ENCODE assay signal across 6 cellular contexts in genomic region chr19:5621945-5622464, GRCh38. TPM values are rescaled to one million over a fixed set of nuclear protein-coding genes. Genes with fewer than 3 reads are reported as not detected.
DNase-seq lines count a peak whose midpoint lies in the region; ATAC-seq and TF ChIP-seq lines count a peak whose summit lies in the region.

No MANE protein-coding gene starts in this region.

- 0% methylated on average over 7 to 26 of the region's 35 CpGs for WGBS in thyroid gland, 2 donors

- no peak for TF ChIP-seq CTCF in thyroid gland (IDR thresholded peaks at IDR 0.05)

- peak overlapping the region; percentile 90 for H3K4me3 ChIP-seq in iPS-18c (ENCODE audit: insufficient read depth, low read depth, low read length)
- peak overlapping the region; percentile 61 to 99 (median 98) for H3K4me3 ChIP-seq in thyroid gland (replicated peaks in 1 of 3)

- H3K27ac ChIP-seq in thyroid gland = peak overlapping the region; percentile 76 to 95 (median 94)

- DNase-seq in activated CD8-positive, alpha-beta memory T cell treated with anti-CD3 and anti-CD28 coated beads for 24 hours = peak; percentile 69
- peak in 1 of 2 donors; percentile 7 for DNase-seq in thyroid gland

- ATAC-seq in GM18861 (IDR thresholded peaks at IDR 0.05; ENCODE audit: unreplicated experiment) = peak; percentile 3
- ATAC-seq in GM21423 (IDR thresholded peaks at IDR 0.05; ENCODE audit: unreplicated experiment) = no peak
- no peak for ATAC-seq in HG03175 (IDR thresholded peaks at IDR 0.05; ENCODE audit: unreplicated experiment)

- TF ChIP-seq POLR2A in thyroid gland (IDR thresholded peaks at IDR 0.05) = no peak

- H3K9me3 ChIP-seq in iPS-18c (ENCODE audit: control insufficient read depth, insufficient read depth, low read length) (peaks cover 4% of the 10 kb centered on the region), thyroid gland (no peaks in the 10 kb centered on the region)

- no peaks in the 10 kb centered on the region for H3K27me3 ChIP-seq in thyroid gland

- H3K4me1 ChIP-seq in thyroid gland = peaks cover 35 to 48% of the 10 kb centered on the region in 2 donors

- peaks cover 21 to 25% of the 10 kb centered on the region in 2 donors for H3K36me3 ChIP-seq in thyroid gland

- intact Hi-C loops in thyroid gland (cut with DNase I) = loop anchor here (10.0 kb wide), 1 partner anchor 73 kb away; the partner anchor contains the start of gene RPL36

RNA-seq across cellular contexts. Expression of gene SAFB2, which starts 0.6 kb away (rescaled TPM):
- total RNA-seq in thyroid gland = 10 to 100 TPM; 52.2 to 74.5 (median 65.3) TPM

RNA-seq across cellular contexts. Expression of gene SAFB, which starts 0.9 kb away (rescaled TPM):
- total RNA-seq in thyroid gland = 100 to 1,000 TPM in 2 of 4 donors, 10 to 100 TPM in 2; 70.1 to 129 (median 86.7) TPM

RNA-seq across cellular contexts. Expression of gene TINCR, which starts 54.3 kb away (rescaled TPM):
- total RNA-seq in thyroid gland = not detected

RNA-seq across cellular contexts. Expression of gene MICOS13, which starts 58.3 kb away (rescaled TPM):
- 10 to 100 TPM; 20.1 to 68.3 (median 47.2) TPM for total RNA-seq in thyroid gland

RNA-seq across cellular contexts. Expression of gene HSD11B1L, which starts 58.8 kb away (rescaled TPM):
- 10 to 100 TPM in 3 of 4 donors, 1 to 10 TPM in 1; 7.3 to 30.4 (median 15.8) TPM for total RNA-seq in thyroid gland
